In genomic region chr3:97265237-97266005, GRCh38 we compare ENCODE assay signal across 1 cellular context.
TF ChIP-seq lines count a peak whose summit lies in the region.

No MANE protein-coding gene starts in this region.

TF ChIP-seq in H1, 55 proteins besides CTCF, POLR2A, EP300 and RAD21 (continued from another document):
- no peak for TF ChIP-seq E2F6 (IDR thresholded peaks at IDR 0.05)
